26 cellular contexts compared by ENCODE assay signal in genomic region chr9:135476561-135476960, GRCh38. TPM values are rescaled to one million over a fixed set of nuclear protein-coding genes. Genes with fewer than 3 reads are reported as not detected.
"Had no signal": no experiment of that assay in that cellular context is flagged by ENCODE, and none has a peak within 500 bp of the region (broad histone marks: within the 10 kb centered on the region; RNA-seq: fewer than 3 reads in every experiment).

No MANE protein-coding gene starts in this region.

- H3K36me3 ChIP-seq: neutrophil, right atrium auricular region, stomach, thoracic aorta, transverse colon had no signal

- DNase-seq: cortex of kidney; dorsolateral prefrontal cortex; effector CD8-positive, alpha-beta T cell; foreskin melanocyte; head of caudate nucleus; hippocampal formation; kidney glomerular epithelial cell; small intestine; stimulated activated CD4-positive, alpha-beta T cell treated with anti-CD3 and anti-CD28 coated beads, Interleukin-12 subunit alpha, Interleukin-12 subunit beta, amount 100 ng/mL, for 4 hours; stimulated activated naive CD4-positive, alpha-beta T cell; stomach; substantia nigra; transverse colon had no signal

- H3K27ac ChIP-seq: dorsolateral prefrontal cortex, neutrophil, right atrium auricular region, stomach, thoracic aorta, transverse colon had no signal

- H3K27me3 ChIP-seq: dorsolateral prefrontal cortex, right atrium auricular region, transverse colon had no signal

- FAIRE-seq: islet of Langerhans, small intestine, urothelium cell line had no signal

- H3K9me3 ChIP-seq: neutrophil, right atrium auricular region, stomach, thoracic aorta, transverse colon had no signal

- H3K4me3 ChIP-seq: dorsolateral prefrontal cortex, right atrium auricular region, stomach, thoracic aorta, transverse colon had no signal

- ATAC-seq: natural killer cell treated with Interleukin-12 subunit alpha and Interleukin-12 subunit beta and Interleukin-15 and Interleukin-18, amount 100 ng/mL, for 72 hours had no signal

RNA-seq across cellular contexts. Expression of gene LCN1, which starts 44.7 kb away (rescaled TPM):
- total RNA-seq: lower leg skin; mesothelial cell of epicardium; mucosa of gallbladder; myocyte; natural killer cell treated with Interleukin-12 subunit alpha and Interleukin-12 subunit beta and Interleukin-15 and Interleukin-18, amount 100 ng/mL, for 72 hours; osteocyte; pulmonary artery endothelial cell; right atrium auricular region; stomach; thoracic aorta; transverse colon had no signal
- polyA plus RNA-seq: esophagus, small intestine, stomach had no signal
